ENCODE assay signal across 25 cellular contexts in genomic region chr2:85230637-85231036, GRCh38.
"Had no signal": no experiment of that assay in that cellular context is flagged by ENCODE, and none has a peak within 500 bp of the region (broad histone marks: within the 10 kb centered on the region; RNA-seq: fewer than 3 reads in every experiment).

No MANE protein-coding gene starts in this region.

- H3K4me3 Mint-ChIP-seq: endodermal cell; memory B cell; mesothelial cell of epicardium; natural killer cell; neural crest cell; stimulated activated memory B cell treated with anti-CD40 and anti-IgM and Interleukin-4, amounts not matched to agents 10 μg/mL and 1 μg/mL and 100 μg/mL, for 72 hours; stimulated activated naive CD8-positive, alpha-beta T cell treated with anti-CD3 and anti-CD28 coated beads, Interleukin-15, amount 100 ng/mL, for 72 hours had no signal

- H3K36me3 Mint-ChIP-seq: memory B cell; natural killer cell; stimulated activated memory B cell treated with anti-CD40 and anti-IgM and Interleukin-4, amounts not matched to agents 10 μg/mL and 1 μg/mL and 100 μg/mL, for 72 hours had no signal

- ATAC-seq: lower lobe of right lung; pancreas; stimulated activated naive CD8-positive, alpha-beta T cell treated with anti-CD3 and anti-CD28 coated beads, Interleukin-15, amount 100 ng/mL, for 72 hours had no signal

- H3K4me3 ChIP-seq: colonic mucosa, lower lobe of right lung, pancreas, right lobe of liver, spleen, testis, transverse colon had no signal

- H3K27ac ChIP-seq: colonic mucosa, foreskin keratinocyte, lower lobe of right lung, pancreas, right lobe of liver, spleen, testis, transverse colon had no signal

- H3K9me3 Mint-ChIP-seq: endodermal cell; memory B cell; mesothelial cell of epicardium; natural killer cell; neural crest cell; stimulated activated memory B cell treated with anti-CD40 and anti-IgM and Interleukin-4, amounts not matched to agents 10 μg/mL and 1 μg/mL and 100 μg/mL, for 72 hours; stimulated activated naive CD8-positive, alpha-beta T cell treated with anti-CD3 and anti-CD28 coated beads, Interleukin-15, amount 100 ng/mL, for 72 hours had no signal

- H3K9me3 ChIP-seq: colonic mucosa, lower lobe of right lung, pancreas, right lobe of liver, spleen, testis, transverse colon had no signal

- H3K27ac Mint-ChIP-seq: memory B cell; mesothelial cell of epicardium; natural killer cell; progenitor cell of endocrine pancreas; stimulated activated memory B cell treated with anti-CD40 and anti-IgM and Interleukin-4, amounts not matched to agents 10 μg/mL and 1 μg/mL and 100 μg/mL, for 72 hours; stimulated activated naive CD8-positive, alpha-beta T cell treated with anti-CD3 and anti-CD28 coated beads, Interleukin-15, amount 100 ng/mL, for 72 hours had no signal

- H3K36me3 ChIP-seq: colonic mucosa, lower lobe of right lung, pancreas, right lobe of liver, spleen, transverse colon had no signal

- H3K4me1 ChIP-seq: colonic mucosa, foreskin keratinocyte, pancreas, right lobe of liver, spleen had no signal

- H3K27me3 ChIP-seq: colonic mucosa, foreskin keratinocyte, pancreas, right lobe of liver, testis, transverse colon had no signal

- DNase-seq: colonic mucosa; dermis blood vessel endothelial cell; erythroblast; foreskin keratinocyte; head of caudate nucleus; hippocampal formation; islet precursor cell; lower lobe of right lung; natural killer cell; nucleus accumbens; pancreas; right lobe of liver; spleen; stimulated activated CD4-positive, alpha-beta T cell treated with anti-CD3 and anti-CD28 coated beads, Interleukin-15, amount 100 ng/mL, for 24 hours; stimulated activated CD4-positive, alpha-beta T cell treated with anti-CD3 and anti-CD28 coated beads, Interleukin-1b, Interleukin-23, amount 100 ng/mL, for 48 hours; stimulated activated CD4-positive, alpha-beta T cell treated with anti-CD3 and anti-CD28 coated beads, Interleukin-4, amount 100 ng/mL, for 24 hours; stimulated activated naive CD8-positive, alpha-beta T cell treated with anti-CD3 and anti-CD28 coated beads, Interleukin-15, amount 100 ng/mL, for 72 hours; testis; transverse colon had no signal

- H3K4me1 Mint-ChIP-seq: memory B cell; stimulated activated memory B cell treated with anti-CD40 and anti-IgM and Interleukin-4, amounts not matched to agents 10 μg/mL and 1 μg/mL and 100 μg/mL, for 72 hours; stimulated activated naive CD8-positive, alpha-beta T cell treated with anti-CD3 and anti-CD28 coated beads, Interleukin-15, amount 100 ng/mL, for 72 hours had no signal

- H3K27me3 Mint-ChIP-seq: progenitor cell of endocrine pancreas had no signal
